In the genomic region with DNA sequence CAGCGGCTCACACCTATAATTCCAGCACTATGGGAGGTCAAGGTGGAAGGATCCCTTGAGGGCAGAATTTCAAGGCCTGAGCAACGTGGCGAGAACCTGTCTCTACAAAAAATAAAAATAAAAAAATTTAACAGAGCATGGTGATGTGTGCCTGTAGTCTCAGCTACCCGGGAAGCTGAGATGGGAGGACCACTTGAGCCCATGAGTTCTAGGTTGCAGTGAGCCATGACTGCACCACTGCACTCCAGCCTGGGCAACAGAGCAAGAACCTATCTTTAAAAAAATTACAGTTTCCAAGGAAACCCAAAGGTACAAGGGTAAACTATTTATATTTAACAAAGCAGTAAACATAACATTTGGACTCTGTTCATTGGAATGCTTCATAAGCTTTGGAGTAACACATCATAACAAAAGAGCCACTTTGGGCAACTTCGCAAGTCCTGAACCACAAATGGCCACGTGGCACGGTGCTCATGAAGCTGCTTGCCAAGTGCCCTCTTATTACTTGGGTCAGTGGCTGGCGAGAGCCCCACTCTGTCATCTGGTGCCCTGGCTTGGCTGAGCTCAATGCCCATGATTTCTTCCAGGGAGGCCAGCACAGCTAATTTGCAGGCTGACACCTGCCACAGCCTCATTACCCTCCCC, we compare ENCODE assay signal across 16 cellular contexts.
DNase-seq lines count a peak whose midpoint lies in the region; ATAC-seq and TF ChIP-seq lines count a peak whose summit lies in the region.
"Had no signal": no experiment of that assay in that cellular context is flagged by ENCODE, and none has a peak within 500 bp of the region (broad histone marks: within the 10 kb centered on the region; RNA-seq: fewer than 3 reads in every experiment).

No MANE protein-coding gene starts in this region.

- TF ChIP-seq CTCF in epithelial cell of proximal tubule (conservative IDR thresholded peaks at IDR 0.05; ENCODE audit: low read depth, low read length), result no peak

- peak; percentile 12 for DNase-seq in AG20443 (ENCODE audit: low spot score)
- peak; percentile 30 for DNase-seq in LHCN-M2 (ENCODE audit: low read depth)
- peak; percentile 83 for DNase-seq in epithelial cell of proximal tubule (ENCODE audit: low read depth)
- peak; percentile 39 for DNase-seq in midbrain (lab: John Stamatoyannopoulos, UW)
- no peak for DNase-seq in NK-92 (lab: John Stamatoyannopoulos, UW; ENCODE audit: unreplicated experiment)
- DNase-seq in HAP-1 (ENCODE audit: low spot score in 2 of 2), result no peak
- no peak for DNase-seq in T1000 (lab: John Stamatoyannopoulos, UW)
- DNase-seq: activated CD4-positive, alpha-beta memory T cell treated with anti-CD3 and anti-CD28 coated beads, Interleukin-2, amount 10 ng/mL, durations not matched to agents 7 days and 5 days; adrenal gland; NCI-H1092; SK-N-SH had no signal

- no peak for ATAC-seq in HG03135 (IDR thresholded peaks at IDR 0.05; ENCODE audit: unreplicated experiment)
- ATAC-seq: stimulated activated memory B cell treated with anti-CD40 and anti-IgM and Interleukin-4, amounts not matched to agents 10 μg/mL and 1 μg/mL and 100 μg/mL, for 72 hours had no signal

- no peaks in the 10 kb centered on the region for H3K27me3 ChIP-seq in HAP-1 (ENCODE audit: low read depth)
- H3K27me3 ChIP-seq: adrenal gland, neural progenitor cell had no signal

- H3K4me3 ChIP-seq in epithelial cell of proximal tubule (ENCODE audit: low read depth, low read length) (no peak overlapping the region), HAP-1 (no peak overlapping the region)
- H3K4me3 ChIP-seq: adrenal gland, coronary artery, neural progenitor cell, smooth muscle cell had no signal

- H3K4me1 ChIP-seq in HAP-1, result peaks cover 27% of the 10 kb centered on the region
- H3K4me1 ChIP-seq: adrenal gland, neural progenitor cell had no signal

- H3K36me3 ChIP-seq in HAP-1 (replicated peaks), result no peaks in the 10 kb centered on the region
- H3K36me3 ChIP-seq: adrenal gland, neural progenitor cell had no signal

- no peaks in the 10 kb centered on the region for H3K9me3 ChIP-seq in HAP-1
- H3K9me3 ChIP-seq: adrenal gland, SK-N-SH had no signal

- in situ Hi-C loops in HAP-1 (cut with MboI; ENCODE audit: low sequenced_read_pairs), result no loop called here

Comparison
In these comparisons a context has a peak if more than half of its experiments do, and no peak if none do; other contexts are left out.
1. DNase-seq: peak in AG20443 (single experiment), LHCN-M2 (single experiment), epithelial cell of proximal tubule (single experiment) and midbrain (single experiment); none in NK-92 (single experiment), HAP-1 (0 of 2) and T1000 (single experiment).